Comparison of ENCODE assay signal across 28 cellular contexts in genomic region chr16:2325791-2326190, GRCh38.
"Had no signal": no experiment of that assay in that cellular context is flagged by ENCODE, and none has a peak within 500 bp of the region (broad histone marks: within the 10 kb centered on the region; RNA-seq: fewer than 3 reads in every experiment).

No MANE protein-coding gene starts in this region.

- H3K9me3 ChIP-seq: heart right ventricle, left ventricle myocardium inferior, pancreas, prostate gland, stomach, testis, thyroid gland, transverse colon, vagina had no signal

- H3K4me1 ChIP-seq: heart right ventricle, left ventricle myocardium inferior, neural progenitor cell, pancreas, prostate gland, stomach, testis, transverse colon, vagina had no signal

- H3K36me3 Mint-ChIP-seq: mesothelial cell of epicardium, naive B cell, natural killer cell, neural progenitor cell had no signal

- H3K4me3 Mint-ChIP-seq: mesothelial cell of epicardium; natural killer cell; nephron progenitor cell; neural progenitor cell; stimulated activated naive B cell treated with anti-CD40 and anti-IgM and Interleukin-4, amounts not matched to agents 10 μg/mL and 1 μg/mL and 100 μg/mL, for 72 hours had no signal

- DNase-seq: heart right ventricle; islet precursor cell; left ventricle myocardium inferior; mammary epithelial cell; mesenchymal stem cell; naive B cell; natural killer cell; nephron progenitor cell; retina; right cardiac atrium; stimulated activated CD4-positive, alpha-beta T cell treated with anti-CD3 and anti-CD28 coated beads, Interleukin-12 subunit alpha, Interleukin-12 subunit beta, amount 100 ng/mL, for 4 hours; stimulated activated CD4-positive, alpha-beta T cell treated with anti-CD3 and anti-CD28 coated beads, Interleukin-15, amount 100 ng/mL, for 24 hours; stimulated activated CD4-positive, alpha-beta T cell treated with anti-CD3 and anti-CD28 coated beads, Interleukin-2, amount 100 ng/mL, for 24 hours; stimulated activated CD4-positive, alpha-beta T cell treated with anti-CD3 and anti-CD28 coated beads, Interleukin-4, amount 100 ng/mL, for 1 hour; stimulated activated naive B cell treated with anti-CD40 and anti-IgM and Interleukin-4, amounts not matched to agents 10 μg/mL and 1 μg/mL and 100 μg/mL, for 72 hours; stimulated activated naive CD8-positive, alpha-beta T cell treated with anti-CD3 and anti-CD28 coated beads, Interleukin-15, Interleukin-2, amounts not matched to agents 100 U/mL and 50 U/mL, for 24 hours; stomach; testis; thyroid gland; transverse colon had no signal

- H3K36me3 ChIP-seq: neural progenitor cell, prostate gland, transverse colon, vagina had no signal

- H3K27ac ChIP-seq: heart right ventricle, hepatocyte, left ventricle myocardium inferior, neural progenitor cell, pancreas, prostate gland, skin epidermis, stomach, testis, thyroid gland, transverse colon, vagina had no signal

- FAIRE-seq: pancreas had no signal

- ATAC-seq: heart right ventricle; natural killer cell; pancreas; right cardiac atrium; sciatic nerve; stimulated activated naive B cell treated with anti-CD40 and anti-IgM and Interleukin-4, amounts not matched to agents 10 μg/mL and 1 μg/mL and 100 μg/mL, for 72 hours; stimulated activated naive CD8-positive, alpha-beta T cell treated with anti-CD3 and anti-CD28 coated beads, Interleukin-15, Interleukin-2, amounts not matched to agents 100 U/mL and 50 U/mL, for 24 hours had no signal

- H3K4me1 Mint-ChIP-seq: naive B cell; natural killer cell; neural progenitor cell; stimulated activated naive B cell treated with anti-CD40 and anti-IgM and Interleukin-4, amounts not matched to agents 10 μg/mL and 1 μg/mL and 100 μg/mL, for 72 hours had no signal

- H2AFZ ChIP-seq: hepatocyte, neural progenitor cell had no signal

- H3K4me2 ChIP-seq: hepatocyte, neural progenitor cell had no signal

- H3K4me3 ChIP-seq: heart right ventricle, hepatocyte, left ventricle myocardium inferior, neural progenitor cell, pancreas, prostate gland, skin epidermis, stomach, testis, thyroid gland, transverse colon, vagina had no signal

- H3K27ac Mint-ChIP-seq: mesothelial cell of epicardium; naive B cell; natural killer cell; nephron progenitor cell; neural progenitor cell; stimulated activated naive B cell treated with anti-CD40 and anti-IgM and Interleukin-4, amounts not matched to agents 10 μg/mL and 1 μg/mL and 100 μg/mL, for 72 hours had no signal

- H3K27me3 ChIP-seq: heart right ventricle, neural progenitor cell, pancreas, stomach, testis, thyroid gland, transverse colon, vagina had no signal

- H3K9me3 Mint-ChIP-seq: mesothelial cell of epicardium; naive B cell; natural killer cell; nephron progenitor cell; neural progenitor cell; stimulated activated naive B cell treated with anti-CD40 and anti-IgM and Interleukin-4, amounts not matched to agents 10 μg/mL and 1 μg/mL and 100 μg/mL, for 72 hours had no signal

- H3K9ac ChIP-seq: neural progenitor cell had no signal
